In genomic region chr9:113410207-113411158, GRCh38 we compare ENCODE assay signal across 1 cellular context.
TF ChIP-seq lines count a peak whose summit lies in the region.

C9orf43 (plus strand) TSS chr9:113410747; CDS start chr9:113413494, 2,747 bp downstream.
POLE3 (minus strand) TSS chr9:113410675; CDS start chr9:113410293, 382 bp downstream.

TF ChIP-seq in K562, 482 proteins besides CTCF, POLR2A, EP300 and RAD21 (continued from another document and continues in another):
- TF ChIP-seq ZNF79 (CRISPR knock-in tag; IDR thresholded peaks at IDR 0.05; ENCODE audit: low read depth) = no peak
- TF ChIP-seq ZNF384 (IDR thresholded peaks at IDR 0.05; ENCODE audit: low read depth, low read length) = peak; percentile 28; the same call in 1 of the 2 replicates
- peak; percentile 58 to 87 (median 79) for TF ChIP-seq YY1 (IDR thresholded peaks at IDR 0.05; ENCODE audit: borderline replicate concordance in 1 of 3, control insufficient read depth in 1 of 3, extremely low read depth in 1 of 3, insufficient read depth in 3 of 3, insufficient read length in 1 of 3, insufficient replicate concordance in 2 of 3, low read depth in 1 of 3, low read length in 2 of 3)
- TF ChIP-seq RNF2 (IDR thresholded peaks at IDR 0.05) = peak; percentile 94
- TF ChIP-seq ZNF695 (CRISPR knock-in tag; IDR thresholded peaks at IDR 0.05) = no peak
- peak; percentile 64; the same call in 1 of the 2 replicates for TF ChIP-seq ELF2 (CRISPR knock-in tag; IDR thresholded peaks at IDR 0.05)
- TF ChIP-seq SP1 (CRISPR knock-in tag; IDR thresholded peaks at IDR 0.05) = peak; percentile 92
- TF ChIP-seq FOXM1 (IDR thresholded peaks at IDR 0.05; ENCODE audit: low read depth) = peak; percentile 54
- no peak for TF ChIP-seq FOXM1 (CRISPR knock-in tag; IDR thresholded peaks at IDR 0.05; ENCODE audit: low read depth)
- TF ChIP-seq KHSRP (IDR thresholded peaks at IDR 0.05) = no peak
- 0 out of 4 replicates have a peak, but pooled peaks of 1 of the 2 experiments have one; percentile 24 for TF ChIP-seq UBTF (IDR thresholded peaks at IDR 0.05; ENCODE audit: borderline replicate concordance in 1 of 2, low read depth in 2 of 2, low read length in 2 of 2)
- no peak for TF ChIP-seq MAFK (IDR thresholded peaks at IDR 0.05; ENCODE audit: low read length)
- peak in 1 of 2 experiments; percentile 62; a peak in 2 of 4 replicates for TF ChIP-seq RCOR1 (IDR thresholded peaks at IDR 0.05; ENCODE audit: borderline replicate concordance in 1 of 2, low read depth in 2 of 2, low read length in 2 of 2)
- no peak for TF ChIP-seq TEAD2 (tag; IDR thresholded peaks at IDR 0.05)
- no peak for TF ChIP-seq NFYB (IDR thresholded peaks at IDR 0.05; ENCODE audit: extremely low read depth, insufficient read length)
- peak; percentile 99 for TF ChIP-seq RBBP5 (IDR thresholded peaks at IDR 0.05; ENCODE audit: borderline replicate concordance, insufficient read depth, low read length, poor library complexity, severe bottlenecking)
- no peak for TF ChIP-seq PCBP1 (IDR thresholded peaks at IDR 0.05; ENCODE audit: low read depth, low read length, poor library complexity, severe bottlenecking)
- peak in 1 of 2 experiments; percentile 93; a peak in 1 of 4 replicates for TF ChIP-seq MCM7 (IDR thresholded peaks at IDR 0.05)
- TF ChIP-seq NFE2 (IDR thresholded peaks at IDR 0.05; ENCODE audit: low read depth) = peak; percentile 49
- no peak; the same call in 1 of the 2 replicates for TF ChIP-seq TCF3 (CRISPR knock-in tag; IDR thresholded peaks at IDR 0.05)
- TF ChIP-seq PYGO2 (tag; IDR thresholded peaks at IDR 0.05) = no peak
- no peak for TF ChIP-seq FOXO4 (CRISPR knock-in tag; IDR thresholded peaks at IDR 0.05)
- no peak for TF ChIP-seq NELFE (IDR thresholded peaks at IDR 0.05; ENCODE audit: insufficient read depth, insufficient read length)
- no peak for TF ChIP-seq ZNF324 (CRISPR knock-in tag; IDR thresholded peaks at IDR 0.05)
- no peak for TF ChIP-seq MAFF (IDR thresholded peaks at IDR 0.05; ENCODE audit: low read length)
- TF ChIP-seq ZNF644 (tag; IDR thresholded peaks at IDR 0.05; ENCODE audit: low read depth) = no peak
- no peak for TF ChIP-seq ILF3 (IDR thresholded peaks at IDR 0.05; ENCODE audit: borderline replicate concordance)
- TF ChIP-seq ZBTB9 (CRISPR knock-in tag; IDR thresholded peaks at IDR 0.05) = no peak
- TF ChIP-seq DNMT1 (IDR thresholded peaks at IDR 0.05) = no peak
- TF ChIP-seq TEAD4 (IDR thresholded peaks at IDR 0.05; ENCODE audit: low read length) = peak; percentile 28; the same call in 1 of the 2 replicates
- no peak for TF ChIP-seq TEAD4 (CRISPR knock-in tag; IDR thresholded peaks at IDR 0.05; ENCODE audit: borderline replicate concordance)
- no peak for TF ChIP-seq GATAD2A (IDR thresholded peaks at IDR 0.05)
- TF ChIP-seq NFXL1 (CRISPR knock-in tag; IDR thresholded peaks at IDR 0.05) = no peak
- TF ChIP-seq ZNF3 (CRISPR knock-in tag; IDR thresholded peaks at IDR 0.05) = no peak
- TF ChIP-seq PCBP2 (IDR thresholded peaks at IDR 0.05; ENCODE audit: low read depth, low read length, poor library complexity, severe bottlenecking) = no peak
- TF ChIP-seq ZNF212 (CRISPR knock-in tag; IDR thresholded peaks at IDR 0.05) = no peak
- TF ChIP-seq ETS1 (conservative IDR thresholded peaks at IDR 0.05; ENCODE audit: control insufficient read depth, low read depth, low read length) = peak; percentile 40; the same call in 1 of the 2 replicates
- TF ChIP-seq AFF1 (IDR thresholded peaks at IDR 0.05; ENCODE audit: low read depth in 1 of 2, partially characterized antibody in 2 of 2) = peak; percentile 77 to 94
- peak; percentile 79 for TF ChIP-seq GABPA (tag; conservative IDR thresholded peaks at IDR 0.05; ENCODE audit: low read depth)
- TF ChIP-seq TRIM28 (IDR thresholded peaks at IDR 0.05) = peak; percentile 57
- TF ChIP-seq HBP1 (CRISPR knock-in tag; IDR thresholded peaks at IDR 0.05) = no peak
- no peak for TF ChIP-seq CTCFL (IDR thresholded peaks at IDR 0.05; ENCODE audit: borderline replicate concordance, insufficient read depth, low read depth, low read length, poor library complexity, severe bottlenecking)
- TF ChIP-seq ZNF668 (CRISPR knock-in tag; IDR thresholded peaks at IDR 0.05) = no peak
- no peak for TF ChIP-seq PRMT5 (CRISPR knock-in tag; IDR thresholded peaks at IDR 0.05)
- no peak for TF ChIP-seq NCOA2 (IDR thresholded peaks at IDR 0.05; ENCODE audit: partially characterized antibody in 2 of 2)
- no peak for TF ChIP-seq TBL1XR1 (IDR thresholded peaks at IDR 0.05; ENCODE audit: low read length in 2 of 2)
- peak; percentile 23; the same call in 1 of the 2 replicates for TF ChIP-seq STAT5A (IDR thresholded peaks at IDR 0.05; ENCODE audit: borderline replicate concordance, low read length)
- TF ChIP-seq RBM34 (IDR thresholded peaks at IDR 0.05; ENCODE audit: borderline replicate concordance, insufficient read depth, low read length) = no peak
